In the genomic region with DNA sequence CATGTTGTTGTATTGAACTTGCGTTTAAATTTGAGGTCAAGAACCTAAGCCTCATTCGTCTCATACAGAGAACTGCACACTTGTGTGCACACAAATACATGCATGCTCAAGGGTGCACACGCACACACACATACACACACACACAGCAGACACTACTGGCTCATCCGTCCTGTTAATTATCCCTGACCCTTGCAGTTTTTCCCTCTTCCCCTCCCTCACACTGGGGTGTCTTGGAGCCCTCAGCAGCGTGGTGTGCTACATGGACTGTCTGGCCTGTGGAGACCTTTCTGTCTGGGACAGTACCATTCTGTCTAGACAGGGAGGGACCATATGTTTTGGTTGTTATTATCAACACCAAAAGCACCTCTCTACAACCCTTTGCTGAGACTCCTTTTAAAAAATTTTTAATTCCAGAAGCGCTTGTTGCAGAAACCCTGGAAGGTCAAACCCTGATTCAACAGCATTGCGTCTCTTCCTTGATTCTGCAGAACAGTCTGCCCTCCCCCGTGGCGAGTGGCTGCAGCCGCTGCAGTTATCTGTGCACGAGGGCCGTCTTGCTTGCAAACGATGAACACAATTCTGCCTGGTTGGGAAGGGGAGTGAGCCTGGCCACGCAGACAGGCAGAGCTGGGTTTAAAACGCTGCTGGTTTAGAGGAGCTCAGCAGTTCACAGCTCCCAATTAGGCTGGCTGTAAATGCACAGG, we compare ENCODE assay signal across 8 cellular contexts.
DNase-seq lines count a peak whose midpoint lies in the region; ATAC-seq and TF ChIP-seq lines count a peak whose summit lies in the region.

No MANE protein-coding gene starts in this region.

- H3K27me3 ChIP-seq in adrenal gland (no peaks in the 10 kb centered on the region), upper lobe of left lung (no peaks in the 10 kb centered on the region)
- H3K27me3 ChIP-seq in CD4-positive, alpha-beta memory T cell (ENCODE audit: insufficient read depth, low read length), result no peaks in the 10 kb centered on the region

- H3K9me3 ChIP-seq in adrenal gland (replicated peaks in 1 of 3), result no peaks in the 10 kb centered on the region
- no peaks in the 10 kb centered on the region for H3K9me3 ChIP-seq in upper lobe of left lung
- H3K9me3 ChIP-seq in CD4-positive, alpha-beta memory T cell (ENCODE audit: control insufficient read depth in 1 of 2, low read length in 2 of 2), result no peaks in the 10 kb centered on the region

- WGBS in adrenal gland, 4 donors, result 15 to 19% (median 18%) methylated on average over 12 to 15 of the region's 15 CpGs
- 25 to 31% methylated on average over 15 of the region's 15 CpGs for WGBS in upper lobe of left lung, 2 donors

- TF ChIP-seq EP300 in upper lobe of left lung (IDR thresholded peaks at IDR 0.05), result no peak

- H3K27ac Mint-ChIP-seq in CD4-positive, alpha-beta memory T cell, result no peak overlapping the region

- no peaks in the 10 kb centered on the region for H3K4me1 Mint-ChIP-seq in CD4-positive, alpha-beta memory T cell

- TF ChIP-seq POLR2A in adrenal gland (IDR thresholded peaks at IDR 0.05), result peak in 1 of 2 donors; percentile 63
- TF ChIP-seq POLR2A in upper lobe of left lung (IDR thresholded peaks at IDR 0.05), result no peak

- DNase-seq in Ammon's horn (ENCODE audit: low spot score) (peak; percentile 81), NCI-H146 treated with DMSO at 0.1 percent for 48 hours (lab: John Stamatoyannopoulos, UW; ENCODE audit: unreplicated experiment) (peak; percentile 44), adrenal gland (peak; percentile 66 to 85 (median 73)), inferior parietal cortex (ENCODE audit: extremely low spot score) (peak; percentile 57), upper lobe of left lung (peak in 1 of 2 donors; percentile 48), D341Med (ENCODE audit: low spot score) (no peak)
- no peak for DNase-seq in CD4-positive, alpha-beta memory T cell

- POLR2A ChIA-PET in CD4-positive, alpha-beta memory T cell (lab: Charles Lee; ENCODE audit: partially characterized antibody), result no interaction called here

- TF ChIP-seq CTCF in adrenal gland (IDR thresholded peaks at IDR 0.05) (peak in 3 of 6 experiments; percentile 10 to 39 (median 11)), upper lobe of left lung (IDR thresholded peaks at IDR 0.05) (no peak)

- CTCF ChIA-PET in CD4-positive, alpha-beta memory T cell (lab: Charles Lee; ENCODE audit: partially characterized antibody), result no interaction called here

- peaks cover 0 to 15% of the 10 kb centered on the region in 2 donors for H3K27me3 Mint-ChIP-seq in CD4-positive, alpha-beta memory T cell

- H3K36me3 ChIP-seq in adrenal gland (replicated peaks in 1 of 2) (no peaks in the 10 kb centered on the region), upper lobe of left lung (no peaks in the 10 kb centered on the region)
- no peaks in the 10 kb centered on the region for H3K36me3 ChIP-seq in CD4-positive, alpha-beta memory T cell (ENCODE audit: insufficient read depth, low read length)

- peak overlapping the region in 1 of 4 donors; percentile 30 for H3K4me3 ChIP-seq in adrenal gland
- no peak overlapping the region for H3K4me3 ChIP-seq in upper lobe of left lung
- H3K4me3 ChIP-seq in CD4-positive, alpha-beta memory T cell (ENCODE audit: low read length in 2 of 2), result no peak overlapping the region

- ATAC-seq in upper lobe of left lung (ENCODE audit: low FRiP score in 2 of 2) (peak; percentile 65 to 70), GM18511 (IDR thresholded peaks at IDR 0.05; ENCODE audit: unreplicated experiment) (no peak)

- intact Hi-C loops in adrenal gland (cut with DNase I), result no loop called here
- intact Hi-C loops in CD4-positive, alpha-beta memory T cell (cut with micrococcal nuclease), result no loop called here

- H3K4me3 Mint-ChIP-seq in CD4-positive, alpha-beta memory T cell, result no peak overlapping the region

- H3K4me1 ChIP-seq in adrenal gland (replicated peaks in 1 of 2) (peaks cover 0 to 16% of the 10 kb centered on the region in 2 donors), upper lobe of left lung (peaks cover 0 to 6% (median 0%) of the 10 kb centered on the region in 4 donors)
- H3K4me1 ChIP-seq in CD4-positive, alpha-beta memory T cell (ENCODE audit: insufficient read depth, low read length), result no peaks in the 10 kb centered on the region

- peak overlapping the region in 1 of 5 donors; percentile 45 for H3K27ac ChIP-seq in adrenal gland
- H3K27ac ChIP-seq in upper lobe of left lung, result no peak overlapping the region
- H3K27ac ChIP-seq in CD4-positive, alpha-beta memory T cell (ENCODE audit: low read depth, low read length), result no peak overlapping the region

- H3K9me3 Mint-ChIP-seq in CD4-positive, alpha-beta memory T cell, result peaks cover 0 to 2% (median 0%) of the 10 kb centered on the region in 8 donors

- H3K36me3 Mint-ChIP-seq in CD4-positive, alpha-beta memory T cell, result no peaks in the 10 kb centered on the region

Comparison
In these comparisons a context has a peak if more than half of its experiments do, and no peak if none do; other contexts are left out.
1. DNase-seq: peak in Ammon's horn (single experiment), NCI-H146 treated with DMSO at 0.1 percent for 48 hours (single experiment), adrenal gland (7 of 7) and inferior parietal cortex (single experiment); none in CD4-positive, alpha-beta memory T cell (0 of 5) and D341Med (single experiment).